In genomic region chr22:31917227-31917921, GRCh38 we compare ENCODE assay signal across 9 cellular contexts. TPM values are rescaled to one million over a fixed set of nuclear protein-coding genes. Genes with fewer than 3 reads are reported as not detected.
A peak's percentile ranks its signal among the peaks of the same experiment; 100 is the strongest.
DNase-seq lines count a peak whose midpoint lies in the region; ATAC-seq, FAIRE-seq and TF ChIP-seq lines count a peak whose summit lies in the region.
"Had no signal": no experiment of that assay in that cellular context is flagged by ENCODE, and none has a peak within 500 bp of the region (broad histone marks: within the 10 kb centered on the region; RNA-seq: fewer than 3 reads in every experiment).

No MANE protein-coding gene starts in this region.

- H3K36me3 Mint-ChIP-seq in naive B cell = no peaks in the 10 kb centered on the region
- H3K36me3 Mint-ChIP-seq in HFFc6 (ENCODE audit: low read depth) = no peaks in the 10 kb centered on the region
- no peaks in the 10 kb centered on the region for H3K36me3 Mint-ChIP-seq in endothelial cell (ENCODE audit: low read depth, unreplicated experiment)

- no peaks in the 10 kb centered on the region for H3K9me3 Mint-ChIP-seq in naive B cell
- H3K9me3 Mint-ChIP-seq in HFFc6 = no peaks in the 10 kb centered on the region
- H3K9me3 Mint-ChIP-seq in endothelial cell (ENCODE audit: unreplicated experiment) = no peaks in the 10 kb centered on the region

- H3K27ac Mint-ChIP-seq in naive B cell = peak overlapping the region in 3 of 6 donors; percentile 20 to 90 (median 31)
- H3K27ac Mint-ChIP-seq in HFFc6 = no peak overlapping the region
- no peak overlapping the region for H3K27ac Mint-ChIP-seq in endothelial cell (ENCODE audit: unreplicated experiment)

- peak; percentile 64 for ATAC-seq in GM18498 (IDR thresholded peaks at IDR 0.05; ENCODE audit: unreplicated experiment)
- peak; percentile 63 for ATAC-seq in GM21723 (IDR thresholded peaks at IDR 0.05; ENCODE audit: unreplicated experiment)
- ATAC-seq in naive B cell (ENCODE audit: low read depth in 2 of 2) = peak; percentile 89 to 90

- no peak for FAIRE-seq in small intestine (lab: Jason Lieb, UNC)

- 67 to 84% (median 72%) methylated on average over 16 to 17 of the region's 17 CpGs for WGBS in small intestine, 3 donors

- H3K27me3 Mint-ChIP-seq in naive B cell (no peaks in the 10 kb centered on the region), HFFc6 (ENCODE audit: insufficient read depth) (no peaks in the 10 kb centered on the region; the same call in none of the 2 replicates), endothelial cell (ENCODE audit: unreplicated experiment) (peaks cover 4% of the 10 kb centered on the region)

- no peaks in the 10 kb centered on the region for H3K36me3 ChIP-seq in small intestine (ENCODE audit: control insufficient read depth in 2 of 2, insufficient read depth in 2 of 2, low read length in 2 of 2)

- TF ChIP-seq CTCF in HFFc6 (IDR thresholded peaks at IDR 0.05) = no peak
- no peak for TF ChIP-seq CTCF in endothelial cell (IDR thresholded peaks at IDR 0.05; ENCODE audit: unreplicated experiment)

- peak overlapping the region in 4 of 8 donors; percentile 12 to 38 (median 16) for H3K4me3 Mint-ChIP-seq in naive B cell
- no peak overlapping the region for H3K4me3 Mint-ChIP-seq in HFFc6
- no peak overlapping the region for H3K4me3 Mint-ChIP-seq in endothelial cell (ENCODE audit: unreplicated experiment)

- DNase-seq in SKM-1 treated with dmso at 0.1 percent for 144 hours (lab: John Stamatoyannopoulos, UW; ENCODE audit: unreplicated experiment) (peak; percentile 28), naive B cell (peak; percentile 26), NCI-H187 treated with DMSO at 0.1 percent for 48 hours (lab: John Stamatoyannopoulos, UW) (no peak), HFFc6 (no peak), small intestine (no peak), endothelial cell (ENCODE audit: low spot score) (no peak)
- DNase-seq: stimulated activated CD4-positive, alpha-beta T cell treated with anti-CD3 and anti-CD28 coated beads, Interleukin-2, amount 100 ng/mL, for 48 hours had no signal

- H3K4me1 Mint-ChIP-seq in naive B cell (peaks cover 14 to 23% (median 15%) of the 10 kb centered on the region in 3 donors), HFFc6 (ENCODE audit: low read depth) (no peaks in the 10 kb centered on the region), endothelial cell (ENCODE audit: unreplicated experiment) (peaks cover 7% of the 10 kb centered on the region)

- no peaks in the 10 kb centered on the region for H3K9me3 ChIP-seq in small intestine (ENCODE audit: control insufficient read depth, low read depth)

- no peaks in the 10 kb centered on the region for H3K27me3 ChIP-seq in small intestine (ENCODE audit: control insufficient read depth in 2 of 2, insufficient read depth in 2 of 2, low read length in 2 of 2)

- H3K4me1 ChIP-seq in small intestine (ENCODE audit: control insufficient read depth in 2 of 2, insufficient read depth in 1 of 2, low read depth in 1 of 2, low read length in 1 of 2) = peaks cover 0 to 5% of the 10 kb centered on the region in 2 donors

- no peak overlapping the region for H3K4me3 ChIP-seq in small intestine (ENCODE audit: low read depth in 1 of 2, low read length in 2 of 2)

- no peak overlapping the region for H3K27ac ChIP-seq in small intestine (ENCODE audit: low read depth in 1 of 2, low read length in 1 of 2)

RNA-seq across cellular contexts. Expression of gene YWHAH, which starts 27.0 kb away (rescaled TPM):
- polyA plus RNA-seq in naive B cell (ENCODE audit: low read depth in 6 of 6) = 10 to 100 TPM; 35.2 to 81.0 (median 55.7) TPM
- total RNA-seq in HFFc6 (2021; fragmentation: NEBNext Ultra II Directional; extraction: Animal tissue kit (Norgen Biotek cat#: 25700)) = 100 to 1,000 TPM; 127 to 194 (median 184) TPM
- polyA plus RNA-seq in small intestine = 10 to 100 TPM; 81.0 to 99.1 (median 98.6) TPM
- total RNA-seq in endothelial cell (ENCODE audit: unreplicated experiment) = 285 TPM

Comparison
In these comparisons a context has a peak if more than half of its experiments do, and no peak if none do; other contexts are left out.
1. DNase-seq: peak in SKM-1 treated with dmso at 0.1 percent for 144 hours (single experiment) and naive B cell (single experiment); none in NCI-H187 treated with DMSO at 0.1 percent for 48 hours (single experiment), HFFc6 (single experiment), small intestine (single experiment) and endothelial cell (single experiment).
2. Peak in every context shown above with its lines, with median percentiles within 50 percentile points of each other: ATAC-seq.